9 cellular contexts compared by ENCODE assay signal in the genomic region with DNA sequence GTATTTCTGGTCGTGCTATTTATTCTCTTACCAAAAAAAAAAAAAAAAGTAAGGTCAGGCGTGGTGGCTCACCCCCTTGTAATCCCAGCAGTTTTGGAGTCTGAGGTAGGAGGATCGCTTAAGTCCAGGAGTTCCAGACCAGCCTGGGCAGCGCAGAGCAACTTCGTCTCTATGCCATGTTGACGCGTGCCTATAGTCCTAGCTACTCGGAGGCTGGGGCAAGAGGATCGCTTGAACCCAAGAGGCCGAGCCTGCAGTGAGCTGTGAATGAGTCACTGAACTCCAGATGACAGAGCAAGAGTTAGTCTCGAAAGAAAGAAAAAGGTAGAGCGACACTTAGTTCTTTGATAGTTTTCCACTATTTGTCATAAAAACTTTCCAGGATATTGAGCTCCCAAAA. TPM values are rescaled to one million over a fixed set of nuclear protein-coding genes. Genes with fewer than 3 reads are reported as not detected.
A peak's percentile ranks its signal among the peaks of the same experiment; 100 is the strongest.
DNase-seq lines count a peak whose midpoint lies in the region; ATAC-seq and TF ChIP-seq lines count a peak whose summit lies in the region.
"Had no signal": no experiment of that assay in that cellular context is flagged by ENCODE, and none has a peak within 500 bp of the region (broad histone marks: within the 10 kb centered on the region; RNA-seq: fewer than 3 reads in every experiment).

No MANE protein-coding gene starts in this region.

- no peaks in the 10 kb centered on the region for H3K9me3 Mint-ChIP-seq in activated CD4-positive, alpha-beta memory T cell treated with anti-CD3 and anti-CD28 coated beads, Interleukin-2, amount 10 ng/mL, durations not matched to agents 7 days and 5 days

- peak overlapping the region; percentile 94 for H2AFZ ChIP-seq in HCT116 (ENCODE audit: low read depth, low read length, poor library complexity, severe bottlenecking)

- CTCF ChIA-PET in HCT116 (lab: Charles Lee), result interaction anchor here (1.3 kb wide), 1 partner anchor 126 kb away, joined by 3 read pairs; the partner anchor contains the start of gene CNEP1R1
- CTCF ChIA-PET in activated CD4-positive, alpha-beta memory T cell treated with anti-CD3 and anti-CD28 coated beads, Interleukin-2, amount 10 ng/mL, durations not matched to agents 7 days and 5 days (lab: Charles Lee), result interaction anchor here (0.7 to 2.0 kb wide), 9 partner anchors 13 to 225 kb away, joined by 3 to 15 read pairs (median 4); partner anchors contain the start of genes CNEP1R1 and HEATR3

- POLR2A ChIA-PET in HCT116 (lab: Charles Lee), result interaction anchor here (0.7 kb wide), 1 partner anchor 37 kb away, joined by 3 read pairs; no protein-coding TSS in a partner anchor
- POLR2A ChIA-PET in activated CD4-positive, alpha-beta memory T cell treated with anti-CD3 and anti-CD28 coated beads, Interleukin-2, amount 10 ng/mL, durations not matched to agents 7 days and 5 days (lab: Charles Lee), result interaction anchor here (0.7 to 2.7 kb wide), 9 partner anchors 15 to 530 kb away, joined by 3 to 13 read pairs (median 5); partner anchors contain the start of genes CNEP1R1 and SNX20

- no peaks in the 10 kb centered on the region for H3K27me3 ChIP-seq in HCT116 (ENCODE audit: insufficient read depth, low read length)
- H3K27me3 ChIP-seq in iPS-18a (ENCODE audit: control insufficient read depth, insufficient read depth, low read length), result peaks cover 9% of the 10 kb centered on the region
- H3K27me3 ChIP-seq in HAP-1 (ENCODE audit: low read depth), result no peaks in the 10 kb centered on the region

- peaks cover 30% of the 10 kb centered on the region for H3K79me2 ChIP-seq in HCT116 (ENCODE audit: insufficient read depth, low read length)

- H3K36me3 Mint-ChIP-seq in activated CD4-positive, alpha-beta memory T cell treated with anti-CD3 and anti-CD28 coated beads, Interleukin-2, amount 10 ng/mL, durations not matched to agents 7 days and 5 days (ENCODE audit: low read depth), result peaks cover 12% of the 10 kb centered on the region

- no peak for TF ChIP-seq RAD21 in HCT116 (IDR thresholded peaks at IDR 0.05; ENCODE audit: low read depth)

- no peak for TF ChIP-seq CTCF in HCT116 (IDR thresholded peaks at IDR 0.05 in 2 of 3, conservative IDR thresholded peaks at IDR 0.05 in 1 of 3; ENCODE audit: borderline replicate concordance in 1 of 3, insufficient read depth in 1 of 3, low read depth in 2 of 3, low read length in 2 of 3)

- DNase-seq in HCT116 (ENCODE audit: low read depth, low spot score), result no peak
- no peak for DNase-seq in activated CD4-positive, alpha-beta memory T cell treated with anti-CD3 and anti-CD28 coated beads, Interleukin-2, amount 10 ng/mL, durations not matched to agents 7 days and 5 days
- DNase-seq in stimulated activated CD4-positive, alpha-beta T cell treated with anti-CD3 and anti-CD28 coated beads, Interleukin-4, amount 100 ng/mL, for 4 hours, result peak; percentile 20 to 25
- DNase-seq in NCI-H748 treated with DMSO at 0.1 percent for 48 hours (lab: John Stamatoyannopoulos, UW), result no peak
- DNase-seq in kidney glomerular epithelial cell (lab: John Stamatoyannopoulos, UW), result no peak
- DNase-seq in HAP-1 (ENCODE audit: low spot score in 2 of 2), result no peak
- DNase-seq: T1000 had no signal

- H3K9me3 ChIP-seq in HCT116 (ENCODE audit: control insufficient read depth in 1 of 2, insufficient read depth in 1 of 2, low read depth in 1 of 2, low read length in 2 of 2), result no peaks in the 10 kb centered on the region
- H3K9me3 ChIP-seq in iPS-18a (ENCODE audit: control insufficient read depth, low read depth, low read length), result no peaks in the 10 kb centered on the region
- H3K9me3 ChIP-seq in HAP-1, result no peaks in the 10 kb centered on the region

- no peaks in the 10 kb centered on the region for H3K9me2 ChIP-seq in HCT116 (ENCODE audit: insufficient read depth)

- in situ Hi-C loops in HAP-1 (cut with MboI; ENCODE audit: low sequenced_read_pairs), result no loop called here

- H3K27ac ChIP-seq in HCT116 (ENCODE audit: low read depth, low read length) (no peak overlapping the region), iPS-18a (ENCODE audit: low read length) (no peak overlapping the region)

- H3K9ac ChIP-seq in HCT116 (ENCODE audit: low read length), result peak overlapping the region; percentile 78; the same call in 1 of the 2 replicates
- H3K9ac ChIP-seq in iPS-18a (ENCODE audit: low read length), result peak overlapping the region; percentile 79

- H3K27me3 Mint-ChIP-seq in activated CD4-positive, alpha-beta memory T cell treated with anti-CD3 and anti-CD28 coated beads, Interleukin-2, amount 10 ng/mL, durations not matched to agents 7 days and 5 days, result no peaks in the 10 kb centered on the region

- H3K4me1 ChIP-seq in HCT116 (ENCODE audit: control insufficient read depth in 1 of 2, insufficient read depth in 2 of 2, low read length in 2 of 2), result peaks cover 15 to 28% of the 10 kb centered on the region in 2 experiments
- peaks cover 18% of the 10 kb centered on the region for H3K4me1 ChIP-seq in iPS-18a (ENCODE audit: control insufficient read depth, low read depth, low read length)
- peaks cover 15% of the 10 kb centered on the region for H3K4me1 ChIP-seq in HAP-1

- peak overlapping the region in 1 of 2 experiments; percentile 64; a peak in 1 of 4 replicates for H3K4me3 ChIP-seq in HCT116 (replicated peaks in 1 of 2; ENCODE audit: low read depth in 1 of 2, low read length in 2 of 2)
- H3K4me3 ChIP-seq in iPS-18a (ENCODE audit: low read length), result peak overlapping the region; percentile 69
- no peak overlapping the region for H3K4me3 ChIP-seq in HAP-1

- RAD21 ChIA-PET in HCT116 (lab: Charles Lee; ENCODE audit: low non-redundant PET in 1 of 2, low total read pairs in 2 of 2, uncharacterized antibody in 2 of 2, unreplicated experiment in 2 of 2), result no interaction called here

- no peak for ATAC-seq in HCT116
- ATAC-seq in GM21515 (IDR thresholded peaks at IDR 0.05; ENCODE audit: unreplicated experiment), result no peak

- H3K4me1 Mint-ChIP-seq in activated CD4-positive, alpha-beta memory T cell treated with anti-CD3 and anti-CD28 coated beads, Interleukin-2, amount 10 ng/mL, durations not matched to agents 7 days and 5 days, result peaks cover 26% of the 10 kb centered on the region

- H3K4me2 ChIP-seq in HCT116 (ENCODE audit: low read length), result peak overlapping the region; percentile 93

- BruUV-seq in HCT116 (replicated peaks; lab: Mats Ljungman, UMichigan), result no TSS peak

- H3K36me3 ChIP-seq in HCT116 (ENCODE audit: control insufficient read depth in 1 of 2, insufficient read depth in 2 of 2, low read length in 2 of 2) (no peaks in the 10 kb centered on the region; a peak in 1 of 4 replicates), iPS-18a (ENCODE audit: control insufficient read depth, low read depth, low read length) (no peaks in the 10 kb centered on the region), HAP-1 (replicated peaks) (no peaks in the 10 kb centered on the region)

- peak overlapping the region; percentile 76 for H3K4me3 Mint-ChIP-seq in activated CD4-positive, alpha-beta memory T cell treated with anti-CD3 and anti-CD28 coated beads, Interleukin-2, amount 10 ng/mL, durations not matched to agents 7 days and 5 days

- no peak for TF ChIP-seq POLR2A in HCT116 (IDR thresholded peaks at IDR 0.05; ENCODE audit: borderline replicate concordance, extremely low read depth, insufficient read depth, insufficient read length)

- intact Hi-C loops in HCT116 (cut with micrococcal nuclease), result loop anchor here (2.0 kb wide), 1 partner anchor 85 kb away; no protein-coding TSS in a partner anchor

- peak overlapping the region; percentile 78 for H3K27ac Mint-ChIP-seq in activated CD4-positive, alpha-beta memory T cell treated with anti-CD3 and anti-CD28 coated beads, Interleukin-2, amount 10 ng/mL, durations not matched to agents 7 days and 5 days

- no peaks in the 10 kb centered on the region for H4K20me1 ChIP-seq in HCT116 (ENCODE audit: insufficient read depth)

TF ChIP-seq in HCT116, 20 proteins besides CTCF, POLR2A, EP300 and RAD21:
- no peak for TF ChIP-seq ZFX (IDR thresholded peaks at IDR 0.05)
TF ChIP-seq in HCT116: peak in this region for 0.

RNA-seq across cellular contexts. Expression of gene TENT4B, which starts 1.4 kb away (rescaled TPM):
- total RNA-seq in HCT116 (2021; ENCODE audit: unreplicated experiment), result 16.9 TPM
- polyA plus RNA-seq in HCT116 (2012), result 5.7 and 6.7 TPM in 2 replicates
- total RNA-seq in activated CD4-positive, alpha-beta memory T cell treated with anti-CD3 and anti-CD28 coated beads, Interleukin-2, amount 10 ng/mL, durations not matched to agents 7 days and 5 days, result 10 to 100 TPM; 17.5 to 18.0 TPM

Comparison
In these comparisons a context has a peak if more than half of its experiments do, and no peak if none do; other contexts are left out.
1. DNase-seq: peak in stimulated activated CD4-positive, alpha-beta T cell treated with anti-CD3 and anti-CD28 coated beads, Interleukin-4, amount 100 ng/mL, for 4 hours (2 of 2); none in HCT116 (single experiment), activated CD4-positive, alpha-beta memory T cell treated with anti-CD3 and anti-CD28 coated beads, Interleukin-2, amount 10 ng/mL, durations not matched to agents 7 days and 5 days (single experiment), NCI-H748 treated with DMSO at 0.1 percent for 48 hours (single experiment), kidney glomerular epithelial cell (single experiment) and HAP-1 (0 of 2).